In the genomic region with DNA sequence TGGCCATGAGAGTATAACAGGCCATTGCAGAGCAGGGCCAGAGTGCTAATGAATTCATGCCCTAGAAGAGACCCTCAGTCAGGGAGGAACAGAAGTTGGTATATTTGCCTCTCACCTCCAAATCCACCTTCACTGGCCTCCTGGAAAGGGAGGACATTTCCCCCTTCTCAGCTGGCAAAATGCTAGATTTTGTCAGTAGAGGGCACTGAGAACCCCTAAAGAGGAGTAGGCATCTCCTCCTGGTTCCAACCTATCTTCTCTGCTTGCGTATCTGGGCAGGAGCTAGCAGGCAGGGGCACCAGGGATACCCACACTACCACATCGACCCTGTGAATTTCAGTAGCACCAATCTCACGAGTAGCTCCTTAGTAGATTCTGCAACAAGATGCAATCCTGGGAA, we compare ENCODE assay signal across 28 cellular contexts.
DNase-seq lines count a peak whose midpoint lies in the region; ATAC-seq, FAIRE-seq and TF ChIP-seq lines count a peak whose summit lies in the region.
"Had no signal": no experiment of that assay in that cellular context is flagged by ENCODE, and none has a peak within 500 bp of the region (broad histone marks: within the 10 kb centered on the region; RNA-seq: fewer than 3 reads in every experiment).

No MANE protein-coding gene starts in this region.

- no peaks in the 10 kb centered on the region for H3K27me3 Mint-ChIP-seq in MCF 10A (ENCODE audit: insufficient read depth, unreplicated experiment)

- no peak overlapping the region for H2AFZ ChIP-seq in H1 (ENCODE audit: low read length)
- H2AFZ ChIP-seq: PC-9 had no signal

- no peaks in the 10 kb centered on the region for H4K20me1 ChIP-seq in H1 (replicated peaks in 1 of 2; ENCODE audit: control insufficient read depth in 1 of 2, insufficient read depth in 2 of 2, low read length in 2 of 2)

- no peak for TF ChIP-seq EP300 in H1 (IDR thresholded peaks at IDR 0.05; ENCODE audit: borderline replicate concordance in 1 of 2, low read depth in 2 of 2, low read length in 2 of 2)

- H2BK12ac ChIP-seq in H1 (ENCODE audit: low read depth, low read length): no peak overlapping the region

- H3K56ac ChIP-seq in H1 (replicated peaks; ENCODE audit: insufficient read length, low read depth, low read length): no peak overlapping the region

- no peaks in the 10 kb centered on the region for H3K79me2 ChIP-seq in H1 (ENCODE audit: control insufficient read depth in 1 of 2, insufficient read depth in 2 of 2, low read length in 2 of 2)

- H3K18ac ChIP-seq in H1 (ENCODE audit: extremely low read depth, low read length): no peak overlapping the region

- DNase-seq in MCF 10A (ENCODE audit: unreplicated experiment): peak; percentile 13
- DNase-seq in breast epithelium (ENCODE audit: low spot score in 2 of 2): no peak
- DNase-seq in NB4 (ENCODE audit: low read depth): peak; percentile 32
- no peak for DNase-seq in H1 (ENCODE audit: low read depth in 1 of 2, low spot score in 2 of 2)
- no peak for DNase-seq in A673 (ENCODE audit: low spot score)
- no peak for DNase-seq in stimulated activated CD4-positive, alpha-beta T cell treated with anti-CD3 and anti-CD28 coated beads, Interleukin-1b, Interleukin-23, amount 100 ng/mL, for 48 hours
- DNase-seq: activated CD4-positive, alpha-beta T cell treated with anti-CD3 and anti-CD28 coated beads, Interleukin-2, amount 50 U/mL, for 1 hour; activated CD8-positive, alpha-beta memory T cell treated with anti-CD3 and anti-CD28 coated beads, Interleukin-2, amount 50 U/mL, for 48 hours; colonic mucosa; foreskin melanocyte; hypothalamus; kidney; mammary epithelial cell; NCI-H1417; NCI-H2171 treated with DMSO at 0.1 percent for 48 hours; NCI-H69; occipital lobe; PC-9; retina; stimulated activated CD4-positive, alpha-beta T cell treated with anti-CD3 and anti-CD28 coated beads, Interleukin-12 subunit alpha, Interleukin-12 subunit beta, amount 100 ng/mL, for 4 hours; upper lobe of left lung had no signal

- no peak overlapping the region for H4K8ac ChIP-seq in H1 (ENCODE audit: extremely low read depth, insufficient read depth, low read length)

- POLR2A ChIA-PET in MCF 10A (lab: Yijun Ruan, JAX): no interaction called here
- POLR2A ChIA-PET in H1 (lab: Charles Lee; ENCODE audit: partially characterized antibody): no interaction called here
- POLR2A ChIA-PET in A673 (lab: Charles Lee; ENCODE audit: low non-redundant PET): no interaction called here

- H4K5ac ChIP-seq in H1 (ENCODE audit: insufficient read length, low read depth, low read length): no peak overlapping the region

- TF ChIP-seq CTCF in MCF 10A (IDR thresholded peaks at IDR 0.05; ENCODE audit: unreplicated experiment): no peak
- no peak for TF ChIP-seq CTCF in breast epithelium (IDR thresholded peaks at IDR 0.05)
- TF ChIP-seq CTCF in NB4 (IDR thresholded peaks at IDR 0.05; ENCODE audit: low read depth, low read length): peak; percentile 32
- peak in 2 of 3 experiments; percentile 40 to 45; a peak in 3 of 4 replicates for TF ChIP-seq CTCF in H1 (IDR thresholded peaks at IDR 0.05; ENCODE audit: control extremely low read depth in 1 of 3, insufficient read depth in 1 of 3, low read depth in 1 of 3, low read length in 3 of 3)
- no peak for TF ChIP-seq CTCF in A673 (conservative IDR thresholded peaks at IDR 0.05; ENCODE audit: low read depth, low read length)

- no peak overlapping the region for H2BK120ac ChIP-seq in H1 (replicated peaks; ENCODE audit: low read depth, low read length)

- no peaks in the 10 kb centered on the region for H3K4me1 ChIP-seq in breast epithelium
- peaks cover 0 to 4% (median 1%) of the 10 kb centered on the region in 4 experiments; a peak in 1 of 7 replicates for H3K4me1 ChIP-seq in H1 (replicated peaks in 1 of 4; ENCODE audit: control insufficient read depth in 3 of 4, insufficient read depth in 4 of 4, low read length in 3 of 4)
- no peaks in the 10 kb centered on the region for H3K4me1 ChIP-seq in A673 (ENCODE audit: insufficient read depth, low read length, poor library complexity, severe bottlenecking)
- H3K4me1 ChIP-seq: colonic mucosa, upper lobe of left lung had no signal

- no peak overlapping the region for H3K9ac ChIP-seq in H1 (replicated peaks in 1 of 4; ENCODE audit: extremely low read depth in 1 of 4, low read depth in 3 of 4, low read length in 3 of 4)

- no peak overlapping the region for H3K4me3 Mint-ChIP-seq in MCF 10A (ENCODE audit: unreplicated experiment)
- H3K4me3 Mint-ChIP-seq: CD14-positive monocyte had no signal

- no peaks in the 10 kb centered on the region for H3K4me1 Mint-ChIP-seq in MCF 10A (ENCODE audit: insufficient read depth, unreplicated experiment)
- H3K4me1 Mint-ChIP-seq: CD14-positive monocyte had no signal

- CTCF ChIA-PET in MCF 10A (lab: Yijun Ruan, JAX) (interaction anchor here (0.7 to 1.2 kb wide), 4 partner anchors 13 to 1490 kb away, joined by 3 to 4 read pairs (median 3); no protein-coding TSS in a partner anchor), H1 (lab: Charles Lee; ENCODE audit: partially characterized antibody) (interaction anchor here (0.6 to 11.5 kb wide), 14 partner anchors 9 to 1922 kb away, joined by 3 to 82 read pairs (median 4); partner anchors contain the start of gene GHITM), A673 (lab: Charles Lee) (no interaction called here)

- H3K36me3 ChIP-seq in breast epithelium: no peaks in the 10 kb centered on the region
- H3K36me3 ChIP-seq in H1 (ENCODE audit: control insufficient read depth in 2 of 4, insufficient read depth in 4 of 4, low read length in 3 of 4): no peaks in the 10 kb centered on the region
- H3K36me3 ChIP-seq in A673 (ENCODE audit: insufficient read depth, low read length, poor library complexity, severe bottlenecking): no peaks in the 10 kb centered on the region
- H3K36me3 ChIP-seq: colonic mucosa, upper lobe of left lung had no signal

- H3K4ac ChIP-seq in H1 (replicated peaks; ENCODE audit: insufficient read length, low read depth, low read length): no peak overlapping the region

- no peak overlapping the region for H4K91ac ChIP-seq in H1 (replicated peaks; ENCODE audit: insufficient read length, low read length)

- peaks cover 0 to 6% of the 10 kb centered on the region in 2 donors for H3K27me3 ChIP-seq in breast epithelium
- H3K27me3 ChIP-seq in H1 (replicated peaks in 1 of 4; ENCODE audit: control insufficient read depth in 3 of 4, extremely low read depth in 1 of 4, insufficient read depth in 3 of 4, low read length in 3 of 4): no peaks in the 10 kb centered on the region
- no peaks in the 10 kb centered on the region for H3K27me3 ChIP-seq in A673 (replicated peaks; ENCODE audit: insufficient read depth, low read depth, low read length, poor library complexity)
- H3K27me3 ChIP-seq: colonic mucosa, upper lobe of left lung had no signal

- TF ChIP-seq RAD21 in H1 (IDR thresholded peaks at IDR 0.05 in 1 of 2, conservative IDR thresholded peaks at IDR 0.05 in 1 of 2; ENCODE audit: low read depth in 2 of 2, low read length in 2 of 2): peak; percentile 36 to 57; a peak in 3 of 4 replicates

- H2AK5ac ChIP-seq in H1 (ENCODE audit: low read depth, low read length): no peak overlapping the region

- H3K23ac ChIP-seq in H1 (ENCODE audit: insufficient read length): no peak overlapping the region

- H3K9me3 Mint-ChIP-seq in MCF 10A (ENCODE audit: unreplicated experiment): peaks cover under 1% of the 10 kb centered on the region

- TF ChIP-seq POLR2A in breast epithelium (IDR thresholded peaks at IDR 0.05) (no peak), NB4 (IDR thresholded peaks at IDR 0.05; ENCODE audit: extremely low read depth, insufficient read length) (no peak), H1 (IDR thresholded peaks at IDR 0.05; ENCODE audit: control extremely low read depth in 1 of 2, low read depth in 2 of 2, low read length in 2 of 2) (no peak)

- intact Hi-C loops in MCF 10A (cut with micrococcal nuclease): loop anchor here (10.0 kb wide), 1 partner anchor 145 kb away; no protein-coding TSS in a partner anchor
- intact Hi-C loops in breast epithelium (cut with DNase I; ENCODE audit: low total_unique reads): no loop called here
- intact Hi-C loops in A673 (cut with micrococcal nuclease; ENCODE audit: unreplicated experiment): no loop called here

- H2BK15ac ChIP-seq in H1 (ENCODE audit: low read length): no peak overlapping the region

- ATAC-seq in HG02970 (IDR thresholded peaks at IDR 0.05; ENCODE audit: low FRiP score, unreplicated experiment) (no peak), GM21515 (IDR thresholded peaks at IDR 0.05; ENCODE audit: unreplicated experiment) (no peak)
- ATAC-seq: HepG2 had no signal

- H3K27ac ChIP-seq in breast epithelium: no peak overlapping the region
- no peak overlapping the region for H3K27ac ChIP-seq in H1 (ENCODE audit: low read depth, low read length)
- no peak overlapping the region for H3K27ac ChIP-seq in A673 (ENCODE audit: low read depth, low read length, poor library complexity, severe bottlenecking)
- H3K27ac ChIP-seq: colonic mucosa, PC-9, upper lobe of left lung had no signal

- no peak overlapping the region; the same call in 1 of the 2 replicates for H2BK20ac ChIP-seq in H1 (ENCODE audit: low read length)

- BruUV-seq in MCF 10A (replicated peaks; lab: Mats Ljungman, UMichigan) (no TSS peak), A673 (replicated peaks; lab: Mats Ljungman, UMichigan) (no TSS peak)

- H3K27ac Mint-ChIP-seq in MCF 10A (ENCODE audit: low read depth, unreplicated experiment): no peak overlapping the region
- H3K27ac Mint-ChIP-seq: CD14-positive monocyte had no signal

- H3K14ac ChIP-seq in H1 (ENCODE audit: insufficient read length): no peak overlapping the region

- H3K4me3 ChIP-seq in breast epithelium: no peak overlapping the region
- H3K4me3 ChIP-seq in NB4 (ENCODE audit: low read depth, low read length): no peak overlapping the region
- no peak overlapping the region for H3K4me3 ChIP-seq in H1 (ENCODE audit: extremely low read depth in 1 of 4, insufficient read depth in 2 of 4, low read depth in 3 of 4, low read length in 4 of 4)
- H3K4me3 ChIP-seq in A673 (ENCODE audit: low read depth, low read length, poor library complexity, severe bottlenecking): no peak overlapping the region
- H3K4me3 ChIP-seq: colonic mucosa, PC-9, upper lobe of left lung had no signal

- 85% methylated on average over 3 of the region's 3 CpGs; no CpG with 5 or more reads in 1 of the 2 experiments for WGBS in H1 (ENCODE audit: extremely low coverage in 1 of 2, insufficient coverage in 1 of 2, insufficient read length in 1 of 2, insufficient replicate concordance in 2 of 2, low coverage in 1 of 2, low lambda C conversion rate in 2 of 2, missing lambda C conversion rate in 1 of 2), 2 experiments

- H3K4me2 ChIP-seq in H1 (ENCODE audit: insufficient read depth in 1 of 2, low read depth in 2 of 2, low read length in 2 of 2): no peak overlapping the region
- H3K4me2 ChIP-seq: PC-9 had no signal

- no peaks in the 10 kb centered on the region for H3K23me2 ChIP-seq in H1 (ENCODE audit: low read depth, low read length)

- H3K9me3 ChIP-seq in breast epithelium (no peaks in the 10 kb centered on the region), H1 (ENCODE audit: insufficient read depth in 2 of 2, low read depth in 1 of 2, low read length in 1 of 2) (peaks cover 0 to 3% of the 10 kb centered on the region in 2 experiments; a peak in 1 of 4 replicates), A673 (ENCODE audit: low read depth, low read length, poor library complexity, severe bottlenecking) (no peaks in the 10 kb centered on the region)
- H3K9me3 ChIP-seq: colonic mucosa, upper lobe of left lung had no signal

- H3K36me3 Mint-ChIP-seq in MCF 10A (ENCODE audit: insufficient read depth, unreplicated experiment): no peaks in the 10 kb centered on the region
- H3K36me3 Mint-ChIP-seq: CD14-positive monocyte had no signal

- no peak for FAIRE-seq in H1 (lab: Jason Lieb, UNC)
- FAIRE-seq: A204.1, endometrium, GM18507, HepG2, kidney had no signal

- H2BK5ac ChIP-seq in H1 (ENCODE audit: low read depth, low read length): no peak overlapping the region

- no peaks in the 10 kb centered on the region for H3K79me1 ChIP-seq in H1 (ENCODE audit: low read depth, low read length)

Comparison
In these comparisons a context has a peak if more than half of its experiments do, and no peak if none do; other contexts are left out.
1. DNase-seq: peak in MCF 10A (single experiment) and NB4 (single experiment); none in breast epithelium (0 of 2), H1 (0 of 2), A673 (single experiment) and stimulated activated CD4-positive, alpha-beta T cell treated with anti-CD3 and anti-CD28 coated beads, Interleukin-1b, Interleukin-23, amount 100 ng/mL, for 48 hours (single experiment).
2. CTCF ChIP-seq: peak in NB4 (single experiment) and H1 (2 of 3); none in MCF 10A (single experiment), breast epithelium (0 of 3) and A673 (single experiment).